In the genomic region with DNA sequence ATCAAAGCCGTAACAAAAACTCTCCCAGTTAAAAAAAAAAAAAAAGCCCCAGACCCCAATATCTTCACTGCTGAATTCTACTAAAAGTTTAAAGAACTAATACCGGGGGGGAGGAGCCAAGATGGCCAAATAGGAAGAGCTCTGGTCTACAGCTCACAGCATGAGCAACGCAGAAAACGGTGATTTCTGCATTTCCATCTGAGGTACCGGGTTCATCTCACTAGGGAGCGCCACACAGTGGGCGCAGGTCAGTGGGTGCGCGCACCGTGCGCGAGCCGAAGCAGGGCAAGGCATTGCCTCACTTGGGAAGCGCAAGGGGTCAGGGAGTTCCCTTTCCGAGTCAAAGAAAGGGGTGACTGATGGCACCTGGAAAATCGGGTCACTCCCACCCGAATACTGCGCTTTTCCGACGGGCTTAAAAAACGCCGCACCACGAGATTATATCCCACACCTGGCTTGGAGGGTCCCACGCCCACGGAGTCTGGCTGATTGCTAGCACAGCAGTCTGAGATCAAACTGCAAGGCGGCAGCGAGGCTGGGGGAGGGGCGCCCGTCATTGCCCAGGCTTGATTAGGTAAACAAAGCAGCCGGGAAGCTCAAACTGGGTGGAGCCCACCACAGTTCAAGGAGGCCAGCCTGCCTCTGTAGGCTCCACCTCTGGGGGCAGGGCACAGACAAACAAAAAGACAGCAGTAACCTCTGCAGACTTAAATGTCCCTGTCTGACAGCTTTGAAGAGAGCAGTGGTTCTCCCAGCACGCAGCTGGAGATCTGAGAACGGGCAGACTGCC, we compare ENCODE assay signal across 7 cellular contexts.
DNase-seq lines count a peak whose midpoint lies in the region; FAIRE-seq and TF ChIP-seq lines count a peak whose summit lies in the region.
"Not testable (repeated sequence)": the region's sequence is repeated elsewhere in the genome, so short reads cannot be mapped to it uniquely, and the experiment has no call there.

No MANE protein-coding gene starts in this region.

- not testable (repeated sequence) for H2AFZ ChIP-seq in astrocyte (ENCODE audit: low read depth, low read length)

- FAIRE-seq in astrocyte (lab: Jason Lieb, UNC): not testable (repeated sequence)

- H3K9me3 Mint-ChIP-seq in astrocyte (ENCODE audit: unreplicated experiment); mesothelial cell of epicardium: not testable (repeated sequence)

- H3K4me3 Mint-ChIP-seq in astrocyte (ENCODE audit: unreplicated experiment) (peak overlapping the region; percentile 87), mesothelial cell of epicardium (peak overlapping the region; percentile 86)

- DNase-seq in H7; astrocyte (ENCODE audit: low read depth); epithelial cell of esophagus (ENCODE audit: low read depth); mesothelial cell of epicardium (ENCODE audit: low spot score in 2 of 2, unreplicated experiment in 2 of 2): not testable (repeated sequence)
- DNase-seq in NCI-H2171 treated with DMSO at 0.1 percent for 48 hours (lab: John Stamatoyannopoulos, UW) (peak; percentile 50), retina (peak; percentile 26)

- not testable (repeated sequence) for H3K27me3 Mint-ChIP-seq in astrocyte (ENCODE audit: low read depth, unreplicated experiment); mesothelial cell of epicardium (ENCODE audit: low read depth)

- H3K36me3 Mint-ChIP-seq in astrocyte (ENCODE audit: low read depth, unreplicated experiment); mesothelial cell of epicardium: not testable (repeated sequence)

- H3K36me3 ChIP-seq in H7 (replicated peaks; ENCODE audit: control insufficient read depth, insufficient read depth, low read length); astrocyte (ENCODE audit: insufficient read depth, low read length); iPS-15b (ENCODE audit: control insufficient read depth, insufficient read depth, low read length): not testable (repeated sequence)

- not testable (repeated sequence) for H3K27me3 ChIP-seq in H7 (ENCODE audit: control insufficient read depth, insufficient read depth, low read length); astrocyte (ENCODE audit: insufficient read depth, low read length); iPS-15b (ENCODE audit: control insufficient read depth, insufficient read depth, low read length)

- H3K4me1 ChIP-seq in astrocyte (ENCODE audit: insufficient read depth, low read length); iPS-15b (ENCODE audit: control insufficient read depth, insufficient read depth, low read length): not testable (repeated sequence)

- not testable (repeated sequence) for H3K27ac Mint-ChIP-seq in astrocyte (ENCODE audit: unreplicated experiment); mesothelial cell of epicardium

- not testable (repeated sequence) for H3K9ac ChIP-seq in astrocyte (ENCODE audit: low read length); iPS-15b (ENCODE audit: low read depth, low read length)

- not testable (repeated sequence) for H3K9me3 ChIP-seq in astrocyte (ENCODE audit: insufficient read depth, low read depth, low read length); iPS-15b (ENCODE audit: control insufficient read depth, insufficient read depth, low read length)

- peak overlapping the region; percentile 26 for H3K4me2 ChIP-seq in astrocyte (ENCODE audit: low read length)

- not testable (repeated sequence) for H3K27ac ChIP-seq in astrocyte (ENCODE audit: low read depth, low read length)

- H3K79me2 ChIP-seq in astrocyte (ENCODE audit: insufficient read depth, low read length): not testable (repeated sequence)

- H3K4me1 Mint-ChIP-seq in astrocyte (ENCODE audit: low read depth, unreplicated experiment); mesothelial cell of epicardium: not testable (repeated sequence)

- not testable (repeated sequence) for H4K20me1 ChIP-seq in astrocyte (ENCODE audit: insufficient read depth, low read length)

- H3K4me3 ChIP-seq in H7 (ENCODE audit: insufficient read depth, low read depth, low read length) (peak overlapping the region; percentile 43), epithelial cell of esophagus (ENCODE audit: low read length) (peak overlapping the region; percentile 11), iPS-15b (ENCODE audit: low read depth, low read length) (peak overlapping the region; percentile 53)
- H3K4me3 ChIP-seq in astrocyte (ENCODE audit: insufficient read depth, low read depth, low read length): not testable (repeated sequence)

- TF ChIP-seq CTCF in astrocyte (IDR thresholded peaks at IDR 0.05; ENCODE audit: insufficient read depth, low read depth, low read length); epithelial cell of esophagus (IDR thresholded peaks at IDR 0.05; ENCODE audit: insufficient read depth, low read depth, low read length, missing control alignments); mesothelial cell of epicardium (IDR thresholded peaks at IDR 0.05; ENCODE audit: unreplicated experiment): not testable (repeated sequence)
